In the genomic region with DNA sequence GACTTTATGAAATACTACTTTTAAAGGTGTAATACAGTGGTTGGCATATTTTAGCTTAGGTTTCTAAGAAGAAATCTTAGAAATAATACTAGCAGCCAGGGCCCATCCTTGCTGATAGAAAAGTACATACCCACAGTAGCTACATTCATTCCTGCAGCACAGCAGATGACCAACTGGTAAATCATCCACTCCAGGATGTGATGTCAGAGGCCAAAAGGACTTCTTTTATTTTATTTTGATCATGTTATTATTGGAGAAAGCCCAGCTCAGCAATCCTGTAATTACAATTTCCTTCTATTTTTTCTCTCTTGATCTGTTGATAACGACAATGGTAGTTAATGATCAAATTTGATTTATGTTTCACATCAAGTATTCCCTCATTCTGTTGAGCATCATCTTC, we compare ENCODE assay signal across 20 cellular contexts. TPM values are rescaled to one million over a fixed set of nuclear protein-coding genes. Genes with fewer than 3 reads are reported as not detected.
DNase-seq lines count a peak whose midpoint lies in the region; ATAC-seq and TF ChIP-seq lines count a peak whose summit lies in the region.
"Had no signal": no experiment of that assay in that cellular context is flagged by ENCODE, and none has a peak within 500 bp of the region (broad histone marks: within the 10 kb centered on the region; RNA-seq: fewer than 3 reads in every experiment).

No MANE protein-coding gene starts in this region.

- CTCF ChIA-PET in PC-3 (lab: Charles Lee): interaction anchor here (0.7 kb wide), 1 partner anchor 58 kb away, joined by 6 read pairs; no protein-coding TSS in a partner anchor

- H3K36me3 Mint-ChIP-seq in immature natural killer cell: no peaks in the 10 kb centered on the region

- no TSS peak for BruUV-seq in PC-3 (replicated peaks; lab: Mats Ljungman, UMichigan)

- no peaks in the 10 kb centered on the region for H3K79me2 ChIP-seq in PC-3 (ENCODE audit: low read length)

- H3K9me2 ChIP-seq in PC-3 (replicated peaks; ENCODE audit: low read length): no peaks in the 10 kb centered on the region

- H3K4me1 ChIP-seq in PC-3 (ENCODE audit: insufficient read depth, low read length) (peaks cover 25% of the 10 kb centered on the region), aorta (ENCODE audit: control insufficient read depth in 1 of 2, insufficient read depth in 2 of 2, low read length in 2 of 2) (peaks cover 2 to 4% of the 10 kb centered on the region in 2 donors)

- H3F3A ChIP-seq in PC-3 (ENCODE audit: low read length, unreplicated experiment): no peaks in the 10 kb centered on the region

- H3K27me3 ChIP-seq in PC-3 (ENCODE audit: low read length) (no peaks in the 10 kb centered on the region), aorta (ENCODE audit: control insufficient read depth in 1 of 2, insufficient read depth in 2 of 2, low read length in 1 of 2) (no peaks in the 10 kb centered on the region)
- H3K27me3 ChIP-seq: gastroesophageal sphincter had no signal

- H3K27ac Mint-ChIP-seq in immature natural killer cell: no peak overlapping the region
- H3K27ac Mint-ChIP-seq: activated naive CD4-positive, alpha-beta T cell treated with anti-CD3 and anti-CD28 coated beads for 36 hours; B cell had no signal

- peaks cover 0 to 4% (median 0%) of the 10 kb centered on the region in 3 donors for H3K27me3 Mint-ChIP-seq in immature natural killer cell (ENCODE audit: low read depth in 3 of 3)
- H3K27me3 Mint-ChIP-seq: B cell had no signal

- no peak overlapping the region for H2AFZ ChIP-seq in PC-3 (ENCODE audit: low read length)

- no peak overlapping the region for H3K4me3 ChIP-seq in PC-3 (ENCODE audit: low read length)
- H3K4me3 ChIP-seq in epithelial cell of esophagus (ENCODE audit: low read length): no peak overlapping the region
- no peak overlapping the region for H3K4me3 ChIP-seq in aorta (ENCODE audit: low read length in 2 of 2)
- H3K4me3 ChIP-seq: gastroesophageal sphincter, GM12878 had no signal

- WGBS in aorta, 2 donors: 42 to 86% methylated on average over 1 of the region's 1 CpG

- peak; percentile 55 for ATAC-seq in PC-3
- ATAC-seq in aorta (ENCODE audit: low FRiP score): no peak
- ATAC-seq: gastroesophageal sphincter, GM12878 had no signal

- peaks cover 0 to 3% (median 0%) of the 10 kb centered on the region in 6 donors for H3K9me3 Mint-ChIP-seq in immature natural killer cell

- intact Hi-C loops in PC-3 (cut with micrococcal nuclease) (no loop called here), aorta (cut with DNase I) (loop anchor here in 1 of 2 donors (5.0 kb wide), 2 partner anchors 37 to 52 kb away; no protein-coding TSS in a partner anchor)

- H3K4me2 ChIP-seq in PC-3 (ENCODE audit: low read length): no peak overlapping the region

- H3K27ac ChIP-seq in PC-3 (ENCODE audit: low read length) (no peak overlapping the region), aorta (ENCODE audit: low read depth in 1 of 2, low read length in 2 of 2) (no peak overlapping the region)
- H3K27ac ChIP-seq: gastroesophageal sphincter had no signal

- in situ Hi-C loops in KBM-7 (cut with MboI; ENCODE audit: low pct_unique_long_range_greater_than_20kb, low sequenced_read_pairs): no loop called here

- peaks cover under 1 to 10% of the 10 kb centered on the region in 2 donors for H3K4me1 Mint-ChIP-seq in immature natural killer cell

- H3K9ac ChIP-seq in PC-3 (ENCODE audit: low read length): no peak overlapping the region

- no peak for TF ChIP-seq CTCF in PC-3 (conservative IDR thresholded peaks at IDR 0.05; ENCODE audit: low read depth, low read length)
- TF ChIP-seq CTCF in epithelial cell of esophagus (IDR thresholded peaks at IDR 0.05; ENCODE audit: insufficient read depth, low read depth, low read length, missing control alignments): no peak

- POLR2A ChIA-PET in PC-3 (lab: Charles Lee; ENCODE audit: unreplicated experiment): no interaction called here

- H3K9me3 ChIP-seq in PC-3 (ENCODE audit: low read length) (no peaks in the 10 kb centered on the region), aorta (ENCODE audit: control insufficient read depth, low read length) (no peaks in the 10 kb centered on the region)
- H3K9me3 ChIP-seq: gastroesophageal sphincter had no signal

- no peaks in the 10 kb centered on the region for H4K20me1 ChIP-seq in PC-3 (ENCODE audit: low read length)

- H3K4me3 Mint-ChIP-seq in immature natural killer cell: no peak overlapping the region
- H3K4me3 Mint-ChIP-seq: activated naive CD4-positive, alpha-beta T cell treated with anti-CD3 and anti-CD28 coated beads for 36 hours; B cell had no signal

- no peaks in the 10 kb centered on the region for H3K36me3 ChIP-seq in PC-3 (ENCODE audit: low read depth, low read length)
- no peaks in the 10 kb centered on the region for H3K36me3 ChIP-seq in aorta (ENCODE audit: control insufficient read depth in 1 of 2, insufficient read depth in 2 of 2, low read length in 1 of 2)
- H3K36me3 ChIP-seq: gastroesophageal sphincter had no signal

- peak; percentile 67 for DNase-seq in EL
- DNase-seq in PC-3: peak; percentile 62
- peak; percentile 24 for DNase-seq in epithelial cell of esophagus (ENCODE audit: low read depth)
- DNase-seq in non-pigmented ciliary epithelial cell (ENCODE audit: low read depth): peak; percentile 47
- no peak for DNase-seq in KBM-7
- no peak for DNase-seq in immature natural killer cell
- no peak for DNase-seq in hippocampal formation (lab: John Stamatoyannopoulos, UW)
- no peak for DNase-seq in aorta
- DNase-seq: activated CD4-positive, alpha-beta T cell treated with anti-CD3 and anti-CD28 coated beads, Interleukin-2, amount 50 U/mL, for 1 hour; activated naive CD4-positive, alpha-beta T cell treated with anti-CD3 and anti-CD28 coated beads for 36 hours; activated T-cell treated with anti-CD3 and anti-CD28 coated beads for 4 hours; effector memory CD4-positive, alpha-beta T cell; KG1; NCI-H82; stimulated activated CD4-positive, alpha-beta T cell treated with anti-CD3 and anti-CD28 coated beads, Interleukin-4, amount 100 ng/mL, for 4 hours; stimulated activated CD8-positive, alpha-beta memory T cell treated with anti-CD3 and anti-CD28 coated beads, Interleukin-4, amount 100 ng/mL, for 48 hours had no signal

RNA-seq across cellular contexts. Expression of gene TTN, which starts 18.0 kb away (rescaled TPM):
- total RNA-seq in PC-3 (2014; rRNA removed): 0.52 and 1.1 TPM in 2 replicates
- 1 to 10 TPM in 1 of 3 donors, under 1 TPM in 2; 0.06 to 1.7 (median 0.58) TPM for polyA plus RNA-seq in immature natural killer cell
- total RNA-seq in aorta: 10 to 100 TPM in 1 of 2 donors, 1 to 10 TPM in 1; 4.8 to 41.7 TPM
- 1 to 10 TPM in 1 of 2 donors, under 1 TPM in 1; 0.63 to 1.3 TPM for polyA plus RNA-seq in aorta
- total RNA-seq: osteocyte had no signal

Comparison
In these comparisons a context has a peak if more than half of its experiments do, and no peak if none do; other contexts are left out.
1. DNase-seq: peak in EL (single experiment), PC-3 (single experiment), epithelial cell of esophagus (single experiment) and non-pigmented ciliary epithelial cell (single experiment); none in KBM-7 (single experiment), immature natural killer cell (0 of 3), hippocampal formation (0 of 2) and aorta (0 of 2).